13 cellular contexts compared by ENCODE assay signal in genomic region chr9:121720992-121721350, GRCh38.
DNase-seq lines count a peak whose midpoint lies in the region; ATAC-seq and TF ChIP-seq lines count a peak whose summit lies in the region.
"Had no signal": no experiment of that assay in that cellular context is flagged by ENCODE, and none has a peak within 500 bp of the region (broad histone marks: within the 10 kb centered on the region; RNA-seq: fewer than 3 reads in every experiment).

No MANE protein-coding gene starts in this region.

- H3K4me1 ChIP-seq in cardiac muscle cell (ENCODE audit: low read depth) (peaks cover 23% of the 10 kb centered on the region), upper lobe of right lung (peaks cover 55% of the 10 kb centered on the region)

- intact Hi-C loops in left ventricle myocardium superior (cut with micrococcal nuclease) (no loop called here), upper lobe of right lung (cut with DNase I) (no loop called here)

- DNase-seq in cardiac muscle cell (ENCODE audit: low read depth in 1 of 2, low spot score in 1 of 2) (no peak), left ventricle myocardium superior (no peak), brain microvascular endothelial cell (no peak), kidney tubule cell (ENCODE audit: low spot score) (peak; percentile 32), upper lobe of right lung (no peak), AG20443 (ENCODE audit: low spot score) (no peak), midbrain (lab: John Stamatoyannopoulos, UW) (no peak)
- DNase-seq: activated B cell treated with CpG ODN at 0.5 μM for 24 hours; C1 segment of cervical spinal cord; effector memory CD8-positive, alpha-beta T cell had no signal

- H3K36me3 ChIP-seq in cardiac muscle cell (no peaks in the 10 kb centered on the region), brain microvascular endothelial cell (replicated peaks) (no peaks in the 10 kb centered on the region), upper lobe of right lung (no peaks in the 10 kb centered on the region)

- H3K4me3 ChIP-seq in cardiac muscle cell (no peak overlapping the region), brain microvascular endothelial cell (ENCODE audit: low read depth, low read length) (no peak overlapping the region), upper lobe of right lung (no peak overlapping the region)

- no peaks in the 10 kb centered on the region for H3K27me3 ChIP-seq in cardiac muscle cell
- H3K27me3 ChIP-seq in brain microvascular endothelial cell (replicated peaks): no peaks in the 10 kb centered on the region
- H3K27me3 ChIP-seq in upper lobe of right lung: no peaks in the 10 kb centered on the region

- in situ Hi-C loops in brain microvascular endothelial cell (cut with HindIII; ENCODE audit: low pct_ligation_motif_present, low sequenced_read_pairs): no loop called here

- peak; percentile 10 for TF ChIP-seq CTCF in cardiac muscle cell (IDR thresholded peaks at IDR 0.05; ENCODE audit: low read depth, low read length)
- TF ChIP-seq CTCF in brain microvascular endothelial cell (IDR thresholded peaks at IDR 0.05; ENCODE audit: low read depth, low read length, missing control alignments): peak; percentile 43
- TF ChIP-seq CTCF in upper lobe of right lung (IDR thresholded peaks at IDR 0.05): peak; percentile 11

- no peaks in the 10 kb centered on the region for H3K9me3 ChIP-seq in cardiac muscle cell (ENCODE audit: low read depth)
- H3K9me3 ChIP-seq in upper lobe of right lung: no peaks in the 10 kb centered on the region

- H3K27ac ChIP-seq in cardiac muscle cell: no peak overlapping the region
- H3K27ac ChIP-seq in brain microvascular endothelial cell: no peak overlapping the region
- peak overlapping the region; percentile 72 for H3K27ac ChIP-seq in upper lobe of right lung
- H3K27ac ChIP-seq: KMS-11 had no signal

- ATAC-seq in left ventricle myocardium superior: no peak
- no peak for ATAC-seq in upper lobe of right lung
- ATAC-seq in HG03025 (IDR thresholded peaks at IDR 0.05; ENCODE audit: low FRiP score, unreplicated experiment): no peak
- ATAC-seq: effector memory CD8-positive, alpha-beta T cell; stimulated activated effector memory CD8-positive, alpha-beta T cell treated with anti-CD3 and anti-CD28 coated beads, Interleukin-12 subunit alpha, Interleukin-12 subunit beta, amount 100 ng/mL, for 72 hours had no signal
